In the genomic region with DNA sequence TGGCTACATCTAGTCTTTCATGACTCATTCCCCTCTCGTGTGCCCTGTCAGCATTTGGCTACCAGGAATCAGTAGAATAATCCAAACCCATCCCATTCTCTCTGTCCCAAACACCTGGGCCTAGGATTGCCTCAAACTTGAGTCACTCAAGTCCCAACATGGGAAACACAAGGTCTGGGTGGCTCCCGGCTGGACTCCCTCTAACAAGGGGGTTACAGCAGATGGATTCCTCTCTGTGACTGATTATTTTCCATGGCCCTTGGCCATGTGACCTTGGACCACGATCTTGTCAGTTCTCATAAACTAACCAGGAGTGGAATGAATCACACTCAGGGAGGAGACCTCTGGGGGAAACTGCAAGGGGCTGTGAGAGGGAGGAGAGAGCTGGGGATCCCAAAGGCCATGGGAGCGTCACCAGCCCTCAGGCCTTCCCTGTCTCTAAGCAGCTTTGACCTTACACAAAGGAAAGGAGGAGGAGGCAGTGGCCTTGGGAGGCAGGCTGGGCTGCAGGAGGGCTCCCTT, we compare ENCODE assay signal across 1 cellular context.
TF ChIP-seq lines count a peak whose summit lies in the region.

No MANE protein-coding gene starts in this region.

TF ChIP-seq in SK-N-SH treated with all-trans-retinoic acid at 6 μM for 48 hours, 23 proteins besides CTCF, POLR2A, EP300 and RAD21 (continued from another document):
- TF ChIP-seq, protein P1, sequence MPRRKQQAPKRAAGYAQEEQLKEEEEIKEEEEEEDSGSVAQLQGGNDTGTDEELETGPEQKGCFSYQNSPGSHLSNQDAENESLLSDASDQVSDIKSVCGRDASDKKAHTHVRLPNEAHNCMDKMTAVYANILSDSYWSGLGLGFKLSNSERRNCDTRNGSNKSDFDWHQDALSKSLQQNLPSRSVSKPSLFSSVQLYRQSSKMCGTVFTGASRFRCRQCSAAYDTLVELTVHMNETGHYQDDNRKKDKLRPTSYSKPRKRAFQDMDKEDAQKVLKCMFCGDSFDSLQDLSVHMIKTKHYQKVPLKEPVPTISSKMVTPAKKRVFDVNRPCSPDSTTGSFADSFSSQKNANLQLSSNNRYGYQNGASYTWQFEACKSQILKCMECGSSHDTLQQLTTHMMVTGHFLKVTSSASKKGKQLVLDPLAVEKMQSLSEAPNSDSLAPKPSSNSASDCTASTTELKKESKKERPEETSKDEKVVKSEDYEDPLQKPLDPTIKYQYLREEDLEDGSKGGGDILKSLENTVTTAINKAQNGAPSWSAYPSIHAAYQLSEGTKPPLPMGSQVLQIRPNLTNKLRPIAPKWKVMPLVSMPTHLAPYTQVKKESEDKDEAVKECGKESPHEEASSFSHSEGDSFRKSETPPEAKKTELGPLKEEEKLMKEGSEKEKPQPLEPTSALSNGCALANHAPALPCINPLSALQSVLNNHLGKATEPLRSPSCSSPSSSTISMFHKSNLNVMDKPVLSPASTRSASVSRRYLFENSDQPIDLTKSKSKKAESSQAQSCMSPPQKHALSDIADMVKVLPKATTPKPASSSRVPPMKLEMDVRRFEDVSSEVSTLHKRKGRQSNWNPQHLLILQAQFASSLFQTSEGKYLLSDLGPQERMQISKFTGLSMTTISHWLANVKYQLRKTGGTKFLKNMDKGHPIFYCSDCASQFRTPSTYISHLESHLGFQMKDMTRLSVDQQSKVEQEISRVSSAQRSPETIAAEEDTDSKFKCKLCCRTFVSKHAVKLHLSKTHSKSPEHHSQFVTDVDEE (CRISPR knock-in tag; IDR thresholded peaks at IDR 0.05) = no peak
- no peak for TF ChIP-seq TOX (CRISPR knock-in tag; IDR thresholded peaks at IDR 0.05; ENCODE audit: borderline replicate concordance)
- TF ChIP-seq, protein P2, sequence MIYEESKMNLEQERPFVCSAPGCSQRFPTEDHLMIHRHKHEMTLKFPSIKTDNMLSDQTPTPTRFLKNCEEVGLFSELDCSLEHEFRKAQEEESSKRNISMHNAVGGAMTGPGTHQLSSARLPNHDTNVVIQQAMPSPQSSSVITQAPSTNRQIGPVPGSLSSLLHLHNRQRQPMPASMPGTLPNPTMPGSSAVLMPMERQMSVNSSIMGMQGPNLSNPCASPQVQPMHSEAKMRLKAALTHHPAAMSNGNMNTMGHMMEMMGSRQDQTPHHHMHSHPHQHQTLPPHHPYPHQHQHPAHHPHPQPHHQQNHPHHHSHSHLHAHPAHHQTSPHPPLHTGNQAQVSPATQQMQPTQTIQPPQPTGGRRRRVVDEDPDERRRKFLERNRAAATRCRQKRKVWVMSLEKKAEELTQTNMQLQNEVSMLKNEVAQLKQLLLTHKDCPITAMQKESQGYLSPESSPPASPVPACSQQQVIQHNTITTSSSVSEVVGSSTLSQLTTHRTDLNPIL (CRISPR knock-in tag; IDR thresholded peaks at IDR 0.05; ENCODE audit: low read depth) = no peak
- no peak for TF ChIP-seq PPARA (CRISPR knock-in tag; IDR thresholded peaks at IDR 0.05; ENCODE audit: borderline replicate concordance)
- no peak for TF ChIP-seq OSR1 (CRISPR knock-in tag; IDR thresholded peaks at IDR 0.05)
- no peak for TF ChIP-seq ZNF70 (CRISPR knock-in tag; IDR thresholded peaks at IDR 0.05)
- no peak for TF ChIP-seq SNAI2 (CRISPR knock-in tag; IDR thresholded peaks at IDR 0.05)
- TF ChIP-seq ESRRG (CRISPR knock-in tag; IDR thresholded peaks at IDR 0.05) = no peak
- TF ChIP-seq ZFP30 (CRISPR knock-in tag; IDR thresholded peaks at IDR 0.05) = no peak
- TF ChIP-seq GLIS3 (CRISPR knock-in tag; IDR thresholded peaks at IDR 0.05) = no peak
- TF ChIP-seq ZFP3 (CRISPR knock-in tag; IDR thresholded peaks at IDR 0.05) = no peak
